Comparison of ENCODE assay signal across 1 cellular context in the genomic region with DNA sequence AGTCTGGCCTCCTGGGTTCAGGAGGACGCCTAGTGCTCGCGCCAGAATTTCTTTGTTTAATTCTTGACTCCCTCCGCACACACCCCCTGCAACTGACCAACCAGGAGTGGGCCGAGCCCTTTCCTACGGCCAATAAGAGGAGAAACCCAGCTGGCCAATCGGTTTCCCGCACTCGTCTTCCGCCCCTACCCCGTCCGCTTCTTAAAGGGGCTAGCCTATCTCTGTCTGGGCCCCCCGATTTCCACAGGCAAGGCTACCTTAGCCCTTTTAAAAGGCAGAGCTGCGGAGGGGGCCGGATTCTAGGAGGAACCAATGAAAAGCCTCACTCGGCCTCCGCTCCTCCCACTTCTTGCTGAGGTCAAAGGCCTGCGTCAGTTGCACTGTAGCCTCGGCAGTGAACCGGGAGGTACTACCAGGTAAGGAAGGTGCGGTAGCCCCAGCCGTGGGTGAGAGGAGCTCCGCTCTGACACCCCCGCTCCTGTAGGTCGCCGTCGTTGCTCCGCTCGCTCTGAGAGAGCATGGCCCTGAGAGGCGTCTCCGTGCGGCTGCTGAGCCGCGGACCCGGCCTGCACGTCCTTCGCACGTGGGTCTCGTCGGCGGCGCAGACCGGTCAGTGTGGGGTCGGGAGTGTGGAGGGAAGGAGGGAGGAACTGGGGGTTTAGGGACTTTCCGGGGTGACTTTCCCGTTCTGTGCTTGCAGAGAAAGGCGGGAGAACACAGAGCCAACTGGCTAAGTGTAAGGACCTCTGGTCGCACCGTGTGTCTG.
TF ChIP-seq lines count a peak whose summit lies in the region.

A gene (plus strand): TSS at position 374 of the 766 bp plus-strand sequence. CDS start 145 bp downstream, at position 519.

TF ChIP-seq in GM12878, 131 proteins besides CTCF, POLR2A, EP300 and RAD21 (continued from another document):
- TF ChIP-seq, protein P1, sequence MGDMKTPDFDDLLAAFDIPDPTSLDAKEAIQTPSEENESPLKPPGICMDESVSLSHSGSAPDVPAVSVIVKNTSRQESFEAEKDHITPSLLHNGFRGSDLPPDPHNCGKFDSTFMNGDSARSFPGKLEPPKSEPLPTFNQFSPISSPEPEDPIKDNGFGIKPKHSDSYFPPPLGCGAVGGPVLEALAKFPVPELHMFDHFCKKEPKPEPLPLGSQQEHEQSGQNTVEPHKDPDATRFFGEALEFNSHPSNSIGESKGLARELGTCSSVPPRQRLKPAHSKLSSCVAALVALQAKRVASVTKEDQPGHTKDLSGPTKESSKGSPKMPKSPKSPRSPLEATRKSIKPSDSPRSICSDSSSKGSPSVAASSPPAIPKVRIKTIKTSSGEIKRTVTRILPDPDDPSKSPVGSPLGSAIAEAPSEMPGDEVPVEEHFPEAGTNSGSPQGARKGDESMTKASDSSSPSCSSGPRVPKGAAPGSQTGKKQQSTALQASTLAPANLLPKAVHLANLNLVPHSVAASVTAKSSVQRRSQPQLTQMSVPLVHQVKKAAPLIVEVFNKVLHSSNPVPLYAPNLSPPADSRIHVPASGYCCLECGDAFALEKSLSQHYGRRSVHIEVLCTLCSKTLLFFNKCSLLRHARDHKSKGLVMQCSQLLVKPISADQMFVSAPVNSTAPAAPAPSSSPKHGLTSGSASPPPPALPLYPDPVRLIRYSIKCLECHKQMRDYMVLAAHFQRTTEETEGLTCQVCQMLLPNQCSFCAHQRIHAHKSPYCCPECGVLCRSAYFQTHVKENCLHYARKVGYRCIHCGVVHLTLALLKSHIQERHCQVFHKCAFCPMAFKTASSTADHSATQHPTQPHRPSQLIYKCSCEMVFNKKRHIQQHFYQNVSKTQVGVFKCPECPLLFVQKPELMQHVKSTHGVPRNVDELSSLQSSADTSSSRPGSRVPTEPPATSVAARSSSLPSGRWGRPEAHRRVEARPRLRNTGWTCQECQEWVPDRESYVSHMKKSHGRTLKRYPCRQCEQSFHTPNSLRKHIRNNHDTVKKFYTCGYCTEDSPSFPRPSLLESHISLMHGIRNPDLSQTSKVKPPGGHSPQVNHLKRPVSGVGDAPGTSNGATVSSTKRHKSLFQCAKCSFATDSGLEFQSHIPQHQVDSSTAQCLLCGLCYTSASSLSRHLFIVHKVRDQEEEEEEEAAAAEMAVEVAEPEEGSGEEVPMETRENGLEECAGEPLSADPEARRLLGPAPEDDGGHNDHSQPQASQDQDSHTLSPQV (IDR thresholded peaks at IDR 0.05), result no peak
- 0 out of 2 replicates have a peak, but pooled peaks have one; percentile 44 for TF ChIP-seq RB1 (IDR thresholded peaks at IDR 0.05; ENCODE audit: borderline replicate concordance)
- peak; percentile 83 for TF ChIP-seq NR2C1 (IDR thresholded peaks at IDR 0.05)
- no peak for TF ChIP-seq CEBPB (IDR thresholded peaks at IDR 0.05; ENCODE audit: borderline replicate concordance in 1 of 2, low read depth in 2 of 2, low read length in 2 of 2)
- TF ChIP-seq, protein P2, sequence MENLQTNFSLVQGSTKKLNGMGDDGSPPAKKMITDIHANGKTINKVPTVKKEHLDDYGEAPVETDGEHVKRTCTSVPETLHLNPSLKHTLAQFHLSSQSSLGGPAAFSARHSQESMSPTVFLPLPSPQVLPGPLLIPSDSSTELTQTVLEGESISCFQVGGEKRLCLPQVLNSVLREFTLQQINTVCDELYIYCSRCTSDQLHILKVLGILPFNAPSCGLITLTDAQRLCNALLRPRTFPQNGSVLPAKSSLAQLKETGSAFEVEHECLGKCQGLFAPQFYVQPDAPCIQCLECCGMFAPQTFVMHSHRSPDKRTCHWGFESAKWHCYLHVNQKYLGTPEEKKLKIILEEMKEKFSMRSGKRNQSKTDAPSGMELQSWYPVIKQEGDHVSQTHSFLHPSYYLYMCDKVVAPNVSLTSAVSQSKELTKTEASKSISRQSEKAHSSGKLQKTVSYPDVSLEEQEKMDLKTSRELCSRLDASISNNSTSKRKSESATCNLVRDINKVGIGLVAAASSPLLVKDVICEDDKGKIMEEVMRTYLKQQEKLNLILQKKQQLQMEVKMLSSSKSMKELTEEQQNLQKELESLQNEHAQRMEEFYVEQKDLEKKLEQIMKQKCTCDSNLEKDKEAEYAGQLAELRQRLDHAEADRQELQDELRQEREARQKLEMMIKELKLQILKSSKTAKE (IDR thresholded peaks at IDR 0.05; ENCODE audit: low read depth, poor library complexity, severe bottlenecking), result peak; percentile 37
- TF ChIP-seq, protein P3, sequence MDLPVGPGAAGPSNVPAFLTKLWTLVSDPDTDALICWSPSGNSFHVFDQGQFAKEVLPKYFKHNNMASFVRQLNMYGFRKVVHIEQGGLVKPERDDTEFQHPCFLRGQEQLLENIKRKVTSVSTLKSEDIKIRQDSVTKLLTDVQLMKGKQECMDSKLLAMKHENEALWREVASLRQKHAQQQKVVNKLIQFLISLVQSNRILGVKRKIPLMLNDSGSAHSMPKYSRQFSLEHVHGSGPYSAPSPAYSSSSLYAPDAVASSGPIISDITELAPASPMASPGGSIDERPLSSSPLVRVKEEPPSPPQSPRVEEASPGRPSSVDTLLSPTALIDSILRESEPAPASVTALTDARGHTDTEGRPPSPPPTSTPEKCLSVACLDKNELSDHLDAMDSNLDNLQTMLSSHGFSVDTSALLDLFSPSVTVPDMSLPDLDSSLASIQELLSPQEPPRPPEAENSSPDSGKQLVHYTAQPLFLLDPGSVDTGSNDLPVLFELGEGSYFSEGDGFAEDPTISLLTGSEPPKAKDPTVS (IDR thresholded peaks at IDR 0.05; ENCODE audit: low read depth, low read length), result no peak
- peak; percentile 25; the same call in 1 of the 2 replicates for TF ChIP-seq CHD2 (IDR thresholded peaks at IDR 0.05; ENCODE audit: borderline replicate concordance, low read depth, low read length)
- TF ChIP-seq POLR2AphosphoS2 (IDR thresholded peaks at IDR 0.05; ENCODE audit: low read depth, low read length), result no peak
- TF ChIP-seq, protein P4, sequence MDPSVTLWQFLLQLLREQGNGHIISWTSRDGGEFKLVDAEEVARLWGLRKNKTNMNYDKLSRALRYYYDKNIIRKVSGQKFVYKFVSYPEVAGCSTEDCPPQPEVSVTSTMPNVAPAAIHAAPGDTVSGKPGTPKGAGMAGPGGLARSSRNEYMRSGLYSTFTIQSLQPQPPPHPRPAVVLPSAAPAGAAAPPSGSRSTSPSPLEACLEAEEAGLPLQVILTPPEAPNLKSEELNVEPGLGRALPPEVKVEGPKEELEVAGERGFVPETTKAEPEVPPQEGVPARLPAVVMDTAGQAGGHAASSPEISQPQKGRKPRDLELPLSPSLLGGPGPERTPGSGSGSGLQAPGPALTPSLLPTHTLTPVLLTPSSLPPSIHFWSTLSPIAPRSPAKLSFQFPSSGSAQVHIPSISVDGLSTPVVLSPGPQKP (IDR thresholded peaks at IDR 0.05; ENCODE audit: low read depth, low read length), result no peak
- no peak for TF ChIP-seq ZBED1 (IDR thresholded peaks at IDR 0.05; ENCODE audit: borderline replicate concordance)
- peak; percentile 82 for TF ChIP-seq MYC (IDR thresholded peaks at IDR 0.05; ENCODE audit: insufficient read depth, insufficient read length, insufficient replicate concordance, low read length, severe bottlenecking)
- no peak for TF ChIP-seq SMAD1 (IDR thresholded peaks at IDR 0.05; ENCODE audit: low read depth, partially characterized antibody)
- TF ChIP-seq CREB1 (IDR thresholded peaks at IDR 0.05; ENCODE audit: low read depth), result peak; percentile 98
- TF ChIP-seq, protein P5, sequence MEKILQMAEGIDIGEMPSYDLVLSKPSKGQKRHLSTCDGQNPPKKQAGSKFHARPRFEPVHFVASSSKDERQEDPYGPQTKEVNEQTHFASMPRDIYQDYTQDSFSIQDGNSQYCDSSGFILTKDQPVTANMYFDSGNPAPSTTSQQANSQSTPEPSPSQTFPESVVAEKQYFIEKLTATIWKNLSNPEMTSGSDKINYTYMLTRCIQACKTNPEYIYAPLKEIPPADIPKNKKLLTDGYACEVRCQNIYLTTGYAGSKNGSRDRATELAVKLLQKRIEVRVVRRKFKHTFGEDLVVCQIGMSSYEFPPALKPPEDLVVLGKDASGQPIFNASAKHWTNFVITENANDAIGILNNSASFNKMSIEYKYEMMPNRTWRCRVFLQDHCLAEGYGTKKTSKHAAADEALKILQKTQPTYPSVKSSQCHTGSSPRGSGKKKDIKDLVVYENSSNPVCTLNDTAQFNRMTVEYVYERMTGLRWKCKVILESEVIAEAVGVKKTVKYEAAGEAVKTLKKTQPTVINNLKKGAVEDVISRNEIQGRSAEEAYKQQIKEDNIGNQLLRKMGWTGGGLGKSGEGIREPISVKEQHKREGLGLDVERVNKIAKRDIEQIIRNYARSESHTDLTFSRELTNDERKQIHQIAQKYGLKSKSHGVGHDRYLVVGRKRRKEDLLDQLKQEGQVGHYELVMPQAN (conservative IDR thresholded peaks at IDR 0.05), result peak; percentile 99
- peak; percentile 73 for TF ChIP-seq IKZF1 (conservative IDR thresholded peaks at IDR 0.05)
- peak; percentile 11; the same call in 1 of the 2 replicates for TF ChIP-seq HDGF (IDR thresholded peaks at IDR 0.05)
- TF ChIP-seq KLF5 (IDR thresholded peaks at IDR 0.05; ENCODE audit: partially characterized antibody), result peak; percentile 85
- no peak for TF ChIP-seq HDAC2 (IDR thresholded peaks at IDR 0.05)
- TF ChIP-seq EGR1 (IDR thresholded peaks at IDR 0.05; ENCODE audit: borderline replicate concordance in 1 of 2, low read depth in 2 of 2, low read length in 2 of 2), result peak in 1 of 2 experiments; percentile 3; a peak in 1 of 3 replicates
- TF ChIP-seq CBFB (IDR thresholded peaks at IDR 0.05; ENCODE audit: low read depth), result peak; percentile 52; the same call in 1 of the 2 replicates
- TF ChIP-seq SIN3A (IDR thresholded peaks at IDR 0.05; ENCODE audit: low read depth, low read length), result peak; percentile 69
- TF ChIP-seq SP1 (IDR thresholded peaks at IDR 0.05; ENCODE audit: low read depth, low read length), result peak; percentile 95
- TF ChIP-seq, protein P6, sequence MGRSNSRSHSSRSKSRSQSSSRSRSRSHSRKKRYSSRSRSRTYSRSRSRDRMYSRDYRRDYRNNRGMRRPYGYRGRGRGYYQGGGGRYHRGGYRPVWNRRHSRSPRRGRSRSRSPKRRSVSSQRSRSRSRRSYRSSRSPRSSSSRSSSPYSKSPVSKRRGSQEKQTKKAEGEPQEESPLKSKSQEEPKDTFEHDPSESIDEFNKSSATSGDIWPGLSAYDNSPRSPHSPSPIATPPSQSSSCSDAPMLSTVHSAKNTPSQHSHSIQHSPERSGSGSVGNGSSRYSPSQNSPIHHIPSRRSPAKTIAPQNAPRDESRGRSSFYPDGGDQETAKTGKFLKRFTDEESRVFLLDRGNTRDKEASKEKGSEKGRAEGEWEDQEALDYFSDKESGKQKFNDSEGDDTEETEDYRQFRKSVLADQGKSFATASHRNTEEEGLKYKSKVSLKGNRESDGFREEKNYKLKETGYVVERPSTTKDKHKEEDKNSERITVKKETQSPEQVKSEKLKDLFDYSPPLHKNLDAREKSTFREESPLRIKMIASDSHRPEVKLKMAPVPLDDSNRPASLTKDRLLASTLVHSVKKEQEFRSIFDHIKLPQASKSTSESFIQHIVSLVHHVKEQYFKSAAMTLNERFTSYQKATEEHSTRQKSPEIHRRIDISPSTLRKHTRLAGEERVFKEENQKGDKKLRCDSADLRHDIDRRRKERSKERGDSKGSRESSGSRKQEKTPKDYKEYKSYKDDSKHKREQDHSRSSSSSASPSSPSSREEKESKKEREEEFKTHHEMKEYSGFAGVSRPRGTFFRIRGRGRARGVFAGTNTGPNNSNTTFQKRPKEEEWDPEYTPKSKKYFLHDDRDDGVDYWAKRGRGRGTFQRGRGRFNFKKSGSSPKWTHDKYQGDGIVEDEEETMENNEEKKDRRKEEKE (IDR thresholded peaks at IDR 0.05), result no peak
- TF ChIP-seq HCFC1 (IDR thresholded peaks at IDR 0.05; ENCODE audit: low read length), result peak; percentile 58
- TF ChIP-seq CREM (IDR thresholded peaks at IDR 0.05; ENCODE audit: low read depth), result peak; percentile 96
- peak; percentile 87 for TF ChIP-seq POLR2AphosphoS5 (IDR thresholded peaks at IDR 0.05; ENCODE audit: low read length)
- TF ChIP-seq, protein P7, sequence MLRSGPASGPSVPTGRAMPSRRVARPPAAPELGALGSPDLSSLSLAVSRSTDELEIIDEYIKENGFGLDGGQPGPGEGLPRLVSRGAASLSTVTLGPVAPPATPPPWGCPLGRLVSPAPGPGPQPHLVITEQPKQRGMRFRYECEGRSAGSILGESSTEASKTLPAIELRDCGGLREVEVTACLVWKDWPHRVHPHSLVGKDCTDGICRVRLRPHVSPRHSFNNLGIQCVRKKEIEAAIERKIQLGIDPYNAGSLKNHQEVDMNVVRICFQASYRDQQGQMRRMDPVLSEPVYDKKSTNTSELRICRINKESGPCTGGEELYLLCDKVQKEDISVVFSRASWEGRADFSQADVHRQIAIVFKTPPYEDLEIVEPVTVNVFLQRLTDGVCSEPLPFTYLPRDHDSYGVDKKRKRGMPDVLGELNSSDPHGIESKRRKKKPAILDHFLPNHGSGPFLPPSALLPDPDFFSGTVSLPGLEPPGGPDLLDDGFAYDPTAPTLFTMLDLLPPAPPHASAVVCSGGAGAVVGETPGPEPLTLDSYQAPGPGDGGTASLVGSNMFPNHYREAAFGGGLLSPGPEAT (IDR thresholded peaks at IDR 0.05; ENCODE audit: low read depth), result peak; percentile 100
- TF ChIP-seq, protein P8, sequence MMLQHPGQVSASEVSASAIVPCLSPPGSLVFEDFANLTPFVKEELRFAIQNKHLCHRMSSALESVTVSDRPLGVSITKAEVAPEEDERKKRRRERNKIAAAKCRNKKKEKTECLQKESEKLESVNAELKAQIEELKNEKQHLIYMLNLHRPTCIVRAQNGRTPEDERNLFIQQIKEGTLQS (IDR thresholded peaks at IDR 0.05; ENCODE audit: borderline replicate concordance, extremely low read depth, low read depth, low read length), result peak; percentile 40; the same call in 1 of the 2 replicates
